8 cellular contexts compared by ENCODE assay signal in genomic region chr21:41953831-41954653, GRCh38. TPM values are rescaled to one million over a fixed set of nuclear protein-coding genes. Genes with fewer than 3 reads are reported as not detected.
DNase-seq lines count a peak whose midpoint lies in the region; ATAC-seq, FAIRE-seq and TF ChIP-seq lines count a peak whose summit lies in the region.

Gene C2CD2, minus strand, starts transcription at chr21:41954018. Its CDS starts 370 bp downstream, at chr21:41953648.

- H3K9me2 ChIP-seq in neural cell (ENCODE audit: insufficient read depth, low read length) = no peaks in the 10 kb centered on the region

- H3K9ac ChIP-seq in neural cell (ENCODE audit: low read length) = peak within 1 kb of the TSS; percentile 5

- no peaks in the 10 kb centered on the region for H4K20me1 ChIP-seq in neural cell (ENCODE audit: insufficient read depth)

- peaks cover 71% of the 10 kb centered on the region for H3K4me1 ChIP-seq in vagina

- no peak for FAIRE-seq in frontal cortex (lab: Jason Lieb, UNC)

- DNase-seq in D341Med (ENCODE audit: low spot score) = peak; percentile 92
- peak; percentile 77 for DNase-seq in NB4 (ENCODE audit: low read depth)
- no peak for DNase-seq in activated T-helper 1 cell treated with anti-CD3 and anti-CD28 coated beads, Interleukin-12 subunit alpha, Interleukin-12 subunit beta, Interleukin-2, Interleukin-4 antibody, amounts not matched to agents 30 ng/mL and 10 ng/mL and 1 ng/mL, durations not matched to agents 14 hours and 24 hours and 36 hours (ENCODE audit: low spot score)
- peak; percentile 89 to 92 for DNase-seq in frontal cortex (ENCODE audit: low spot score in 2 of 2)
- no peak for DNase-seq in vagina (ENCODE audit: extremely low spot score in 2 of 2)
- DNase-seq in DMS79 (lab: John Stamatoyannopoulos, UW) = no peak

- H3K27me3 ChIP-seq in neural cell (ENCODE audit: insufficient read depth, low read depth, low read length) (peaks cover 18% of the 10 kb centered on the region), vagina (no peaks in the 10 kb centered on the region)

- TF ChIP-seq EP300 in neural cell (conservative IDR thresholded peaks at IDR 0.05; ENCODE audit: poor library complexity, severe bottlenecking) = no peak

- TF ChIP-seq POLR2A in NB4 (IDR thresholded peaks at IDR 0.05; ENCODE audit: extremely low read depth, insufficient read length) = no peak
- TF ChIP-seq POLR2A in vagina (IDR thresholded peaks at IDR 0.05) = peak in 1 of 2 donors; percentile 45

- no peaks in the 10 kb centered on the region for H3F3A ChIP-seq in neural cell (ENCODE audit: insufficient read depth, low read length, poor library complexity, severe bottlenecking)

- H3K4me3 ChIP-seq in NB4 (ENCODE audit: low read depth, low read length) (peak within 1 kb of the TSS; percentile 40), neural cell (ENCODE audit: low read length) (peak within 1 kb of the TSS; percentile 57), vagina (peak within 1 kb of the TSS; percentile 67 to 75)

- H3K4me2 ChIP-seq in neural cell (ENCODE audit: low read length) = no peak within 1 kb of the TSS

- peaks cover 19% of the 10 kb centered on the region for H3K27me3 Mint-ChIP-seq in activated T-helper 1 cell treated with anti-CD3 and anti-CD28 coated beads, Interleukin-12 subunit alpha, Interleukin-12 subunit beta, Interleukin-2, Interleukin-4 antibody, amounts not matched to agents 30 ng/mL and 10 ng/mL and 1 ng/mL, durations not matched to agents 14 hours and 24 hours and 36 hours (ENCODE audit: insufficient read depth)

- no peaks in the 10 kb centered on the region for H3K9me3 ChIP-seq in neural cell (ENCODE audit: low read length)
- H3K9me3 ChIP-seq in vagina = no peaks in the 10 kb centered on the region

- H3K36me3 ChIP-seq in neural cell (ENCODE audit: insufficient read depth, low read length) = no peaks in the 10 kb centered on the region
- no peaks in the 10 kb centered on the region for H3K36me3 ChIP-seq in vagina

- peaks cover 6% of the 10 kb centered on the region for H3K4me1 Mint-ChIP-seq in activated T-helper 1 cell treated with anti-CD3 and anti-CD28 coated beads, Interleukin-12 subunit alpha, Interleukin-12 subunit beta, Interleukin-2, Interleukin-4 antibody, amounts not matched to agents 30 ng/mL and 10 ng/mL and 1 ng/mL, durations not matched to agents 14 hours and 24 hours and 36 hours (ENCODE audit: low read depth)

- peak within 1 kb of the TSS; percentile 38 for H3K27ac Mint-ChIP-seq in activated T-helper 1 cell treated with anti-CD3 and anti-CD28 coated beads, Interleukin-12 subunit alpha, Interleukin-12 subunit beta, Interleukin-2, Interleukin-4 antibody, amounts not matched to agents 30 ng/mL and 10 ng/mL and 1 ng/mL, durations not matched to agents 14 hours and 24 hours and 36 hours

- intact Hi-C loops in activated T-helper 1 cell treated with anti-CD3 and anti-CD28 coated beads, Interleukin-12 subunit alpha, Interleukin-12 subunit beta, Interleukin-2, Interleukin-4 antibody, amounts not matched to agents 30 ng/mL and 10 ng/mL and 1 ng/mL, durations not matched to agents 14 hours and 24 hours and 36 hours (cut with micrococcal nuclease) = loop anchor here (1.0 to 2.0 kb wide), 2 partner anchors 27 to 54 kb away; no protein-coding TSS in a partner anchor
- intact Hi-C loops in vagina (cut with DNase I) = loop anchor here (10.0 kb wide), 1 partner anchor 51 kb away; no protein-coding TSS in a partner anchor

- no peaks in the 10 kb centered on the region for H3K79me2 ChIP-seq in neural cell (replicated peaks; ENCODE audit: insufficient read depth, low read length)

- no peaks in the 10 kb centered on the region for H3K9me3 Mint-ChIP-seq in activated T-helper 1 cell treated with anti-CD3 and anti-CD28 coated beads, Interleukin-12 subunit alpha, Interleukin-12 subunit beta, Interleukin-2, Interleukin-4 antibody, amounts not matched to agents 30 ng/mL and 10 ng/mL and 1 ng/mL, durations not matched to agents 14 hours and 24 hours and 36 hours

- H3K27ac ChIP-seq in neural cell (ENCODE audit: low read length) (no peak within 1 kb of the TSS), vagina (peak within 1 kb of the TSS; percentile 77)

- TF ChIP-seq CTCF in NB4 (IDR thresholded peaks at IDR 0.05; ENCODE audit: low read depth, low read length) (no peak), neural cell (IDR thresholded peaks at IDR 0.05; ENCODE audit: poor library complexity, severe bottlenecking) (no peak), vagina (IDR thresholded peaks at IDR 0.05) (no peak)

- H3K4me3 Mint-ChIP-seq in activated T-helper 1 cell treated with anti-CD3 and anti-CD28 coated beads, Interleukin-12 subunit alpha, Interleukin-12 subunit beta, Interleukin-2, Interleukin-4 antibody, amounts not matched to agents 30 ng/mL and 10 ng/mL and 1 ng/mL, durations not matched to agents 14 hours and 24 hours and 36 hours = peak within 1 kb of the TSS; percentile 60

- peak; percentile 61 for ATAC-seq in GM19372 (IDR thresholded peaks at IDR 0.05; ENCODE audit: low read depth, unreplicated experiment)

- H3K36me3 Mint-ChIP-seq in activated T-helper 1 cell treated with anti-CD3 and anti-CD28 coated beads, Interleukin-12 subunit alpha, Interleukin-12 subunit beta, Interleukin-2, Interleukin-4 antibody, amounts not matched to agents 30 ng/mL and 10 ng/mL and 1 ng/mL, durations not matched to agents 14 hours and 24 hours and 36 hours (ENCODE audit: low read depth) = no peaks in the 10 kb centered on the region

- H2AFZ ChIP-seq in neural cell (ENCODE audit: low read depth, low read length) = no peak within 1 kb of the TSS

- TF ChIP-seq RAD21 in neural cell (conservative IDR thresholded peaks at IDR 0.05) = no peak

TF ChIP-seq in neural cell, 6 proteins besides CTCF, POLR2A, EP300 and RAD21:
- no peak for TF ChIP-seq REST (IDR thresholded peaks at IDR 0.05; ENCODE audit: borderline replicate concordance)
- TF ChIP-seq TAF1 (IDR thresholded peaks at IDR 0.05; ENCODE audit: low read depth) = no peak
- TF ChIP-seq SMC3 (conservative IDR thresholded peaks at IDR 0.05; ENCODE audit: poor library complexity) = no peak
- TF ChIP-seq EZH2 (IDR thresholded peaks at IDR 0.05; ENCODE audit: borderline replicate concordance, insufficient read depth, low read length, poor library complexity, severe bottlenecking) = no peak
- no peak for TF ChIP-seq MXI1 (conservative IDR thresholded peaks at IDR 0.05; ENCODE audit: poor library complexity, severe bottlenecking)
- TF ChIP-seq POLR2AphosphoS5 (IDR thresholded peaks at IDR 0.05) = no peak
TF ChIP-seq in neural cell: peak in this region for 0.

RNA-seq across cellular contexts. Expression of gene C2CD2, which starts in this region (rescaled TPM):
- total RNA-seq in activated T-helper 1 cell treated with anti-CD3 and anti-CD28 coated beads, Interleukin-12 subunit alpha, Interleukin-12 subunit beta, Interleukin-2, Interleukin-4 antibody, amounts not matched to agents 30 ng/mL and 10 ng/mL and 1 ng/mL, durations not matched to agents 14 hours and 24 hours and 36 hours = 9.5 and 10.2 TPM in 2 replicates
- total RNA-seq in frontal cortex (9.4 TPM), vagina (36.1 TPM)
- polyA plus RNA-seq in neural cell = 0.88 and 1.5 TPM in 2 replicates
- polyA minus RNA-seq in neural cell = 2.9 and 5.4 TPM in 2 replicates

Comparison
In these comparisons a context has a peak if more than half of its experiments do, and no peak if none do; other contexts are left out.
1. DNase-seq: peak in D341Med (single experiment), NB4 (single experiment) and frontal cortex (2 of 2); none in activated T-helper 1 cell treated with anti-CD3 and anti-CD28 coated beads, Interleukin-12 subunit alpha, Interleukin-12 subunit beta, Interleukin-2, Interleukin-4 antibody, amounts not matched to agents 30 ng/mL and 10 ng/mL and 1 ng/mL, durations not matched to agents 14 hours and 24 hours and 36 hours (single experiment), vagina (0 of 2) and DMS79 (single experiment).
2. Peak in every context shown above with its lines, with median percentiles within 50 percentile points of each other: H3K4me3 ChIP-seq.